7 cellular contexts compared by ENCODE assay signal in the genomic region with DNA sequence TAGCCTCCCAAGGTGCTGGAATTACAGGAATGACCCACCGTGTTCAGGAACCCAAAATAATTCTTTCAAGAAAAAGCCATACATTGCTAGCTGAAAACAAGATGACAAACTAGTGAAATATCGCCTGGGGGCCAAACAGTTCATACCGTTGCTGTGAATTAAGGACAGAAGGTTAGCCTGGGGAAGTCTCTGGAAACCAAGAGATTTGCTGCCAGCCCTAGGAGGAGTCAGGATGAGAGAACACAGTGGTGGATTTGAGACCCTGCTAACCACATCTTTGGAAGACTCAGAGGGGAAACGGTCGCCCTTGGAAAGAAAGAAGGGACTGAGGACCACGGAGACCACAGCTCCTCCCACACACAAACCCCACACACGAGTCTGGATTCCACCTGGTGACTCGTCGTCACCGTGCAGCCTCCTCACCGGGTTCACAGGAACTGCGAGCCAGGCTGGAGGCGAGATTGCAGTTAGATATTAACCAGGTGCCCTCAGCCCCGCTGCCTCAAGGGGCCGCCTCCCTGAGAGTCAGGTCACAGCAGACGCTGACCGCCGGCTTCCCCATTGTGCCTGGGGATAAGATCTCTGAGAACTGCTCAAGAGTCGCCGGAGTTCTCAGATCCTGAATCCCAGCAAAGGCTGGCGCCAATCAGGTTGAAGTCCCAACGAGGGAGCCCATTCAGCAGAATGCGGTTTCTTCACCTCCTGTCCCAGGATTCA. TPM values are rescaled to one million over a fixed set of nuclear protein-coding genes. Genes with fewer than 3 reads are reported as not detected.
A peak's percentile ranks its signal among the peaks of the same experiment; 100 is the strongest.
DNase-seq lines count a peak whose midpoint lies in the region; ATAC-seq and TF ChIP-seq lines count a peak whose summit lies in the region.
"Not testable (repeated sequence)": the region's sequence is repeated elsewhere in the genome, so short reads cannot be mapped to it uniquely, and the experiment has no call there.

No MANE protein-coding gene starts in this region.

- H3K9me3 Mint-ChIP-seq in activated CD4-positive, alpha-beta T cell treated with anti-CD3 and anti-CD28 coated beads, Interleukin-2, amount 10 ng/mL, durations not matched to agents 24 days and 14 days, result peaks cover 16% of the 10 kb centered on the region

- peaks cover 21% of the 10 kb centered on the region for H3K36me3 Mint-ChIP-seq in activated CD4-positive, alpha-beta T cell treated with anti-CD3 and anti-CD28 coated beads, Interleukin-2, amount 10 ng/mL, durations not matched to agents 24 days and 14 days (ENCODE audit: low read depth)

- DNase-seq in MV-4-11 (lab: John Stamatoyannopoulos, UW) (peak; percentile 33), islet precursor cell (peak; percentile 83), sciatic nerve (ENCODE audit: low spot score) (peak; percentile 58)
- DNase-seq in activated CD4-positive, alpha-beta T cell treated with anti-CD3 and anti-CD28 coated beads, Interleukin-2, amount 10 ng/mL, durations not matched to agents 24 days and 14 days, result peak; percentile 64
- DNase-seq in coronary artery (ENCODE audit: low spot score), result not testable (repeated sequence)

- intact Hi-C loops in activated CD4-positive, alpha-beta T cell treated with anti-CD3 and anti-CD28 coated beads, Interleukin-2, amount 10 ng/mL, durations not matched to agents 24 days and 14 days (cut with micrococcal nuclease), result loop anchor here (2.0 to 5.0 kb wide), 4 partner anchors 41 to 105 kb away; a partner anchor contains a TSS
- intact Hi-C loops in sciatic nerve (cut with DNase I), result not testable (repeated sequence)

- H3K4me3 ChIP-seq in coronary artery, result peak overlapping the region; percentile 95

- H3K4me3 Mint-ChIP-seq in activated CD4-positive, alpha-beta T cell treated with anti-CD3 and anti-CD28 coated beads, Interleukin-2, amount 10 ng/mL, durations not matched to agents 24 days and 14 days, result peak overlapping the region; percentile 93

- ATAC-seq in GM18508 (IDR thresholded peaks at IDR 0.05; ENCODE audit: insufficient read depth, unreplicated experiment) (peak; percentile 14), HG02798 (IDR thresholded peaks at IDR 0.05; ENCODE audit: poor library complexity, unreplicated experiment) (peak; percentile 38)
- ATAC-seq in sciatic nerve, result not testable (repeated sequence)

- H3K27ac ChIP-seq in coronary artery, result peak overlapping the region in 1 of 2 donors; percentile 93

- not testable (repeated sequence) for TF ChIP-seq CTCF in coronary artery (IDR thresholded peaks at IDR 0.05)

- H3K27ac Mint-ChIP-seq in activated CD4-positive, alpha-beta T cell treated with anti-CD3 and anti-CD28 coated beads, Interleukin-2, amount 10 ng/mL, durations not matched to agents 24 days and 14 days, result peak overlapping the region; percentile 32

- H3K4me1 Mint-ChIP-seq in activated CD4-positive, alpha-beta T cell treated with anti-CD3 and anti-CD28 coated beads, Interleukin-2, amount 10 ng/mL, durations not matched to agents 24 days and 14 days, result peaks cover 14% of the 10 kb centered on the region

- H3K27me3 Mint-ChIP-seq in activated CD4-positive, alpha-beta T cell treated with anti-CD3 and anti-CD28 coated beads, Interleukin-2, amount 10 ng/mL, durations not matched to agents 24 days and 14 days, result not testable (repeated sequence)

RNA-seq across cellular contexts. Expression of a gene that starts 1.0 kb away (rescaled TPM):
- total RNA-seq in activated CD4-positive, alpha-beta T cell treated with anti-CD3 and anti-CD28 coated beads, Interleukin-2, amount 10 ng/mL, durations not matched to agents 24 days and 14 days, result 3.9 and 4.0 TPM in 2 replicates
- total RNA-seq in sciatic nerve, result 7.4 TPM

RNA-seq across cellular contexts. Expression of a gene that starts 34.6 kb away (rescaled TPM):
- total RNA-seq in activated CD4-positive, alpha-beta T cell treated with anti-CD3 and anti-CD28 coated beads, Interleukin-2, amount 10 ng/mL, durations not matched to agents 24 days and 14 days, result 0.56 and 1.2 TPM in 2 replicates
- total RNA-seq in sciatic nerve, result 5.4 TPM

RNA-seq across cellular contexts. Expression of a gene that starts 40.8 kb away (rescaled TPM):
- total RNA-seq in activated CD4-positive, alpha-beta T cell treated with anti-CD3 and anti-CD28 coated beads, Interleukin-2, amount 10 ng/mL, durations not matched to agents 24 days and 14 days, result 4.8 and 5.7 TPM in 2 replicates
- 6.8 TPM for total RNA-seq in sciatic nerve
